Comparison of ENCODE assay signal across 1 cellular context in genomic region chr6:27667651-27668441, GRCh38.
TF ChIP-seq lines count a peak whose summit lies in the region.

No MANE protein-coding gene starts in this region.

TF ChIP-seq in K562, 482 proteins besides CTCF, POLR2A, EP300 and RAD21 (continued from another document and continues in another):
- TF ChIP-seq CEBPG (CRISPR knock-in tag; IDR thresholded peaks at IDR 0.05): 0 out of 2 replicates have a peak, but pooled peaks have one; percentile 7
- peak; percentile 35 to 70; a peak in 3 of 4 replicates for TF ChIP-seq CEBPG (tag; conservative IDR thresholded peaks at IDR 0.05 in 1 of 2, IDR thresholded peaks at IDR 0.05 in 1 of 2)
- no peak for TF ChIP-seq ETV1 (tag; conservative IDR thresholded peaks at IDR 0.05; ENCODE audit: low read depth)
- TF ChIP-seq XRCC4 (IDR thresholded peaks at IDR 0.05; ENCODE audit: extremely low read depth, insufficient read depth, insufficient read length): no peak
- peak; percentile 19; the same call in 1 of the 2 replicates for TF ChIP-seq MIER1 (IDR thresholded peaks at IDR 0.05; ENCODE audit: low read depth)
- TF ChIP-seq PTRF (tag; IDR thresholded peaks at IDR 0.05): no peak
- TF ChIP-seq FOXP1 (CRISPR knock-in tag; IDR thresholded peaks at IDR 0.05): 0 out of 2 replicates have a peak, but pooled peaks have one; percentile 29
- no peak for TF ChIP-seq BRD9 (IDR thresholded peaks at IDR 0.05; ENCODE audit: low read depth, partially characterized antibody)
- no peak for TF ChIP-seq E4F1 (CRISPR knock-in tag; IDR thresholded peaks at IDR 0.05; ENCODE audit: borderline replicate concordance)
- 0 out of 2 replicates have a peak, but pooled peaks have one; percentile 16 for TF ChIP-seq ELF1 (tag; IDR thresholded peaks at IDR 0.05)
- TF ChIP-seq NFE2 (IDR thresholded peaks at IDR 0.05; ENCODE audit: low read depth): no peak
- peak; percentile 24 for TF ChIP-seq MEIS2 (IDR thresholded peaks at IDR 0.05; ENCODE audit: partially characterized antibody)
- peak; percentile 48; the same call in 1 of the 2 replicates for TF ChIP-seq ATF7 (IDR thresholded peaks at IDR 0.05)
- TF ChIP-seq REST (CRISPR knock-in tag; IDR thresholded peaks at IDR 0.05; ENCODE audit: low read depth): no peak
- no peak for TF ChIP-seq ZFP1 (CRISPR knock-in tag; IDR thresholded peaks at IDR 0.05)
- TF ChIP-seq HMGXB4 (CRISPR knock-in tag; IDR thresholded peaks at IDR 0.05): 0 out of 2 replicates have a peak, but pooled peaks have one; percentile 52
- no peak for TF ChIP-seq NKRF (IDR thresholded peaks at IDR 0.05; ENCODE audit: borderline replicate concordance)
- peak; percentile 16; the same call in 1 of the 2 replicates for TF ChIP-seq ZBTB33 (CRISPR knock-in tag; IDR thresholded peaks at IDR 0.05)
- no peak for TF ChIP-seq PHB (CRISPR knock-in tag; IDR thresholded peaks at IDR 0.05)
- no peak for TF ChIP-seq RNF219 (CRISPR knock-in tag; IDR thresholded peaks at IDR 0.05)
- no peak for TF ChIP-seq ZFP30 (CRISPR knock-in tag; IDR thresholded peaks at IDR 0.05; ENCODE audit: borderline replicate concordance)
- no peak for TF ChIP-seq ESRRA (IDR thresholded peaks at IDR 0.05; ENCODE audit: borderline replicate concordance, low read depth)
- no peak for TF ChIP-seq HIVEP1 (CRISPR knock-in tag; IDR thresholded peaks at IDR 0.05)
- no peak for TF ChIP-seq TRIM24 (IDR thresholded peaks at IDR 0.05)
- TF ChIP-seq RBBP5 (IDR thresholded peaks at IDR 0.05; ENCODE audit: borderline replicate concordance, insufficient read depth, low read length, poor library complexity, severe bottlenecking): peak; percentile 72
- 0 out of 4 replicates have a peak, but pooled peaks of 1 of the 2 experiments have one; percentile 44 for TF ChIP-seq SIN3A (IDR thresholded peaks at IDR 0.05; ENCODE audit: borderline replicate concordance in 2 of 2, control insufficient read depth in 1 of 2, low read depth in 2 of 2, low read length in 2 of 2)
- TF ChIP-seq MTA3 (IDR thresholded peaks at IDR 0.05; ENCODE audit: borderline replicate concordance): 0 out of 2 replicates have a peak, but pooled peaks have one; percentile 25
- TF ChIP-seq EGR1 (conservative IDR thresholded peaks at IDR 0.05): no peak
- no peak for TF ChIP-seq ZBTB5 (IDR thresholded peaks at IDR 0.05)
- no peak for TF ChIP-seq ZNF398 (CRISPR knock-in tag; IDR thresholded peaks at IDR 0.05)
- TF ChIP-seq TRIM25 (IDR thresholded peaks at IDR 0.05; ENCODE audit: borderline replicate concordance): peak; percentile 51; the same call in 1 of the 2 replicates
- no peak for TF ChIP-seq ERF (CRISPR knock-in tag; IDR thresholded peaks at IDR 0.05)
- TF ChIP-seq ZBTB7A (IDR thresholded peaks at IDR 0.05; ENCODE audit: borderline replicate concordance, control insufficient read depth, low read depth, low read length): no peak
- no peak for TF ChIP-seq DEAF1 (CRISPR knock-in tag; IDR thresholded peaks at IDR 0.05)
- TF ChIP-seq ZNF75A (CRISPR knock-in tag; IDR thresholded peaks at IDR 0.05): no peak
